In genomic region chr7:90238583-90238982, GRCh38 we compare ENCODE assay signal across 1 cellular context.
TF ChIP-seq lines count a peak whose summit lies in the region.

No MANE protein-coding gene starts in this region.

TF ChIP-seq in GM12878, 131 proteins besides CTCF, POLR2A, EP300 and RAD21:
- TF ChIP-seq, protein P1, sequence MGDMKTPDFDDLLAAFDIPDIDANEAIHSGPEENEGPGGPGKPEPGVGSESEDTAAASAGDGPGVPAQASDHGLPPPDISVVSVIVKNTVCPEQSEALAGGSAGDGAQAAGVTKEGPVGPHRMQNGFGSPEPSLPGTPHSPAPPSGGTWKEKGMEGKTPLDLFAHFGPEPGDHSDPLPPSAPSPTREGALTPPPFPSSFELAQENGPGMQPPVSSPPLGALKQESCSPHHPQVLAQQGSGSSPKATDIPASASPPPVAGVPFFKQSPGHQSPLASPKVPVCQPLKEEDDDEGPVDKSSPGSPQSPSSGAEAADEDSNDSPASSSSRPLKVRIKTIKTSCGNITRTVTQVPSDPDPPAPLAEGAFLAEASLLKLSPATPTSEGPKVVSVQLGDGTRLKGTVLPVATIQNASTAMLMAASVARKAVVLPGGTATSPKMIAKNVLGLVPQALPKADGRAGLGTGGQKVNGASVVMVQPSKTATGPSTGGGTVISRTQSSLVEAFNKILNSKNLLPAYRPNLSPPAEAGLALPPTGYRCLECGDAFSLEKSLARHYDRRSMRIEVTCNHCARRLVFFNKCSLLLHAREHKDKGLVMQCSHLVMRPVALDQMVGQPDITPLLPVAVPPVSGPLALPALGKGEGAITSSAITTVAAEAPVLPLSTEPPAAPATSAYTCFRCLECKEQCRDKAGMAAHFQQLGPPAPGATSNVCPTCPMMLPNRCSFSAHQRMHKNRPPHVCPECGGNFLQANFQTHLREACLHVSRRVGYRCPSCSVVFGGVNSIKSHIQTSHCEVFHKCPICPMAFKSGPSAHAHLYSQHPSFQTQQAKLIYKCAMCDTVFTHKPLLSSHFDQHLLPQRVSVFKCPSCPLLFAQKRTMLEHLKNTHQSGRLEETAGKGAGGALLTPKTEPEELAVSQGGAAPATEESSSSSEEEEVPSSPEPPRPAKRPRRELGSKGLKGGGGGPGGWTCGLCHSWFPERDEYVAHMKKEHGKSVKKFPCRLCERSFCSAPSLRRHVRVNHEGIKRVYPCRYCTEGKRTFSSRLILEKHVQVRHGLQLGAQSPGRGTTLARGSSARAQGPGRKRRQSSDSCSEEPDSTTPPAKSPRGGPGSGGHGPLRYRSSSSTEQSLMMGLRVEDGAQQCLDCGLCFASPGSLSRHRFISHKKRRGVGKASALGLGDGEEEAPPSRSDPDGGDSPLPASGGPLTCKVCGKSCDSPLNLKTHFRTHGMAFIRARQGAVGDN (IDR thresholded peaks at IDR 0.05), result 0 out of 2 replicates have a peak, but pooled peaks have one; percentile 4
- TF ChIP-seq ATF7 (IDR thresholded peaks at IDR 0.05; ENCODE audit: low read depth) (0 out of 2 replicates have a peak, but pooled peaks have one; percentile 10), MXI1 (IDR thresholded peaks at IDR 0.05; ENCODE audit: low read depth, low read length) (no peak), MTA2 (IDR thresholded peaks at IDR 0.05; ENCODE audit: low read depth) (peak; percentile 41; the same call in 1 of the 2 replicates), RELB (IDR thresholded peaks at IDR 0.05; ENCODE audit: low read depth) (peak; percentile 72), SPI1 (IDR thresholded peaks at IDR 0.05; ENCODE audit: borderline replicate concordance, insufficient read depth, low read depth, low read length) (peak; percentile 80), BHLHE40 (IDR thresholded peaks at IDR 0.05; ENCODE audit: borderline replicate concordance in 1 of 2, low read depth in 2 of 2, low read length in 1 of 2) (peak; percentile 82 to 92), MEF2B (IDR thresholded peaks at IDR 0.05; ENCODE audit: partially characterized antibody, poor library complexity, severe bottlenecking) (peak; percentile 78), FOS (IDR thresholded peaks at IDR 0.05; ENCODE audit: borderline replicate concordance, extremely low read depth, insufficient read length) (no peak), HDGF (IDR thresholded peaks at IDR 0.05) (0 out of 2 replicates have a peak, but pooled peaks have one; percentile 19), FOXK2 (IDR thresholded peaks at IDR 0.05) (no peak), IKZF2 (IDR thresholded peaks at IDR 0.05) (peak in 1 of 2 experiments; percentile 82; a peak in 2 of 4 replicates), IKZF1 (conservative IDR thresholded peaks at IDR 0.05) (peak; percentile 43)
- TF ChIP-seq, protein P2, sequence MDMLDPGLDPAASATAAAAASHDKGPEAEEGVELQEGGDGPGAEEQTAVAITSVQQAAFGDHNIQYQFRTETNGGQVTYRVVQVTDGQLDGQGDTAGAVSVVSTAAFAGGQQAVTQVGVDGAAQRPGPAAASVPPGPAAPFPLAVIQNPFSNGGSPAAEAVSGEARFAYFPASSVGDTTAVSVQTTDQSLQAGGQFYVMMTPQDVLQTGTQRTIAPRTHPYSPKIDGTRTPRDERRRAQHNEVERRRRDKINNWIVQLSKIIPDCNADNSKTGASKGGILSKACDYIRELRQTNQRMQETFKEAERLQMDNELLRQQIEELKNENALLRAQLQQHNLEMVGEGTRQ (IDR thresholded peaks at IDR 0.05; ENCODE audit: borderline replicate concordance, low read depth, low read length), result no peak
